ENCODE assay signal across 9 cellular contexts in genomic region chr1:161439280-161440232, GRCh38.
DNase-seq lines count a peak whose midpoint lies in the region; ATAC-seq and TF ChIP-seq lines count a peak whose summit lies in the region.
"Had no signal": no experiment of that assay in that cellular context is flagged by ENCODE, and none has a peak within 500 bp of the region (broad histone marks: within the 10 kb centered on the region; RNA-seq: fewer than 3 reads in every experiment).

No MANE protein-coding gene starts in this region.

- TF ChIP-seq RAD21 in HCT116 (IDR thresholded peaks at IDR 0.05; ENCODE audit: low read depth): no peak

- H3K4me1 ChIP-seq in HCT116 (ENCODE audit: control insufficient read depth in 1 of 2, insufficient read depth in 2 of 2, low read length in 2 of 2) (peaks cover 4 to 11% of the 10 kb centered on the region in 2 experiments; a peak in 3 of 4 replicates), sigmoid colon (peaks cover 0 to 10% (median 5%) of the 10 kb centered on the region in 4 donors)
- H3K4me1 ChIP-seq: ascending aorta had no signal

- H3K4me2 ChIP-seq in HCT116 (ENCODE audit: low read length): peak overlapping the region; percentile 92

- no peak for DNase-seq in HCT116 (ENCODE audit: low read depth, low spot score)
- DNase-seq in WTC11 (ENCODE audit: low spot score): peak; percentile 47
- DNase-seq in fibroblast of peridontal ligament (ENCODE audit: extremely low read depth): peak; percentile 33
- DNase-seq in sigmoid colon: peak; percentile 62
- no peak for DNase-seq in DMS79 (lab: John Stamatoyannopoulos, UW)
- DNase-seq in occipital lobe (lab: John Stamatoyannopoulos, UW): no peak
- no peak for DNase-seq in NCI-H524 treated with DMSO at 0.1 percent for 48 hours (lab: John Stamatoyannopoulos, UW)

- H3K4me1 Mint-ChIP-seq in WTC11: no peaks in the 10 kb centered on the region

- H3K9me3 ChIP-seq in HCT116 (ENCODE audit: control insufficient read depth in 1 of 2, insufficient read depth in 1 of 2, low read depth in 1 of 2, low read length in 2 of 2) (no peaks in the 10 kb centered on the region), sigmoid colon (no peaks in the 10 kb centered on the region)

- ATAC-seq in HCT116 (no peak; the same call in 1 of the 2 replicates), WTC11 (peak; percentile 5), GM19023 (IDR thresholded peaks at IDR 0.05; ENCODE audit: unreplicated experiment) (no peak)

- peak overlapping the region; percentile 81 for H3K4me3 Mint-ChIP-seq in WTC11

- RAD21 ChIA-PET in HCT116 (lab: Charles Lee; ENCODE audit: low non-redundant PET in 1 of 2, low total read pairs in 2 of 2, uncharacterized antibody in 2 of 2, unreplicated experiment in 2 of 2): no interaction called here

- no peaks in the 10 kb centered on the region for H3K27me3 ChIP-seq in HCT116 (ENCODE audit: insufficient read depth, low read length)
- H3K27me3 ChIP-seq in sigmoid colon: peaks cover 6 to 57% (median 40%) of the 10 kb centered on the region in 3 donors
- H3K27me3 ChIP-seq: ascending aorta had no signal

- H3K4me3 ChIP-seq in HCT116 (replicated peaks in 1 of 2; ENCODE audit: low read depth in 1 of 2, low read length in 2 of 2): peak overlapping the region; percentile 30 to 64; a peak in 3 of 4 replicates
- peak overlapping the region in 2 of 4 donors; percentile 55 to 57 for H3K4me3 ChIP-seq in sigmoid colon

- no peak for TF ChIP-seq EP300 in sigmoid colon (IDR thresholded peaks at IDR 0.05)

- no peaks in the 10 kb centered on the region for H3K9me2 ChIP-seq in HCT116 (ENCODE audit: insufficient read depth)

- no peak overlapping the region for H3K27ac Mint-ChIP-seq in WTC11

- H2AFZ ChIP-seq in HCT116 (ENCODE audit: low read depth, low read length, poor library complexity, severe bottlenecking): no peak overlapping the region

- H3K9me3 Mint-ChIP-seq in WTC11: no peaks in the 10 kb centered on the region

- H3K27ac ChIP-seq in HCT116 (ENCODE audit: low read depth, low read length): peak overlapping the region; percentile 88; the same call in 1 of the 2 replicates
- H3K27ac ChIP-seq in sigmoid colon: no peak overlapping the region

- no peaks in the 10 kb centered on the region for H3K36me3 Mint-ChIP-seq in WTC11

- POLR2A ChIA-PET in HCT116 (lab: Charles Lee): interaction anchor here (1.0 kb wide), 1 partner anchor 11 kb away, joined by 4 read pairs; no protein-coding TSS in a partner anchor
- POLR2A ChIA-PET in WTC11 (lab: Charles Lee): interaction anchor here (0.5 to 1.4 kb wide), 5 partner anchors 11 to 134 kb away, joined by 3 to 6 read pairs (median 3); no protein-coding TSS in a partner anchor

- peaks cover 65% of the 10 kb centered on the region for H3K27me3 Mint-ChIP-seq in WTC11 (ENCODE audit: low read depth)

- intact Hi-C loops in HCT116 (cut with micrococcal nuclease) (no loop called here), sigmoid colon (cut with DNase I) (no loop called here)

- no peaks in the 10 kb centered on the region for H4K20me1 ChIP-seq in HCT116 (ENCODE audit: insufficient read depth)

- WGBS in sigmoid colon, 2 donors: 20 to 36% methylated on average over 44 of the region's 44 CpGs

- no peak for TF ChIP-seq CTCF in HCT116 (IDR thresholded peaks at IDR 0.05 in 2 of 3, conservative IDR thresholded peaks at IDR 0.05 in 1 of 3; ENCODE audit: borderline replicate concordance in 1 of 3, insufficient read depth in 1 of 3, low read depth in 2 of 3, low read length in 2 of 3)
- TF ChIP-seq CTCF in WTC11 (IDR thresholded peaks at IDR 0.05): no peak
- TF ChIP-seq CTCF in sigmoid colon (IDR thresholded peaks at IDR 0.05): no peak

- no peaks in the 10 kb centered on the region for H3K79me2 ChIP-seq in HCT116 (ENCODE audit: insufficient read depth, low read length)

- no peak for TF ChIP-seq POLR2A in HCT116 (IDR thresholded peaks at IDR 0.05; ENCODE audit: borderline replicate concordance, extremely low read depth, insufficient read depth, insufficient read length)
- TF ChIP-seq POLR2A in sigmoid colon (IDR thresholded peaks at IDR 0.05): no peak

- peak overlapping the region; percentile 32 for H3K9ac ChIP-seq in HCT116 (ENCODE audit: low read length)

- H3K36me3 ChIP-seq in HCT116 (ENCODE audit: control insufficient read depth in 1 of 2, insufficient read depth in 2 of 2, low read length in 2 of 2) (no peaks in the 10 kb centered on the region), sigmoid colon (no peaks in the 10 kb centered on the region)
- H3K36me3 ChIP-seq: ascending aorta had no signal

- no TSS peak for BruUV-seq in HCT116 (replicated peaks; lab: Mats Ljungman, UMichigan)

- CTCF ChIA-PET in HCT116 (lab: Charles Lee) (interaction anchor here (0.6 to 1.6 kb wide), 6 partner anchors 11 to 241 kb away, joined by 3 to 20 read pairs (median 4); partner anchors contain the start of gene ADAMTS4), WTC11 (lab: Charles Lee) (interaction anchor here (0.6 to 2.3 kb wide), 17 partner anchors 9 to 274 kb away, joined by 3 to 47 read pairs (median 6); partner anchors contain the start of genes ADAMTS4, NDUFS2 and PPOX)

TF ChIP-seq in HCT116, 20 proteins besides CTCF, POLR2A, EP300 and RAD21 (continues in another document):
- no peak for TF ChIP-seq REST (IDR thresholded peaks at IDR 0.05; ENCODE audit: low read depth)

TF ChIP-seq in WTC11, 78 proteins besides CTCF, POLR2A, EP300 and RAD21 (continues in another document):
- TF ChIP-seq ZNF396 (CRISPR knock-in tag; IDR thresholded peaks at IDR 0.05; ENCODE audit: borderline replicate concordance): no peak
- TF ChIP-seq HMGXB4 (CRISPR knock-in tag; IDR thresholded peaks at IDR 0.05): no peak
- TF ChIP-seq, protein P1, sequence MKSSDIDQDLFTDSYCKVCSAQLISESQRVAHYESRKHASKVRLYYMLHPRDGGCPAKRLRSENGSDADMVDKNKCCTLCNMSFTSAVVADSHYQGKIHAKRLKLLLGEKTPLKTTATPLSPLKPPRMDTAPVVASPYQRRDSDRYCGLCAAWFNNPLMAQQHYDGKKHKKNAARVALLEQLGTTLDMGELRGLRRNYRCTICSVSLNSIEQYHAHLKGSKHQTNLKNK (CRISPR knock-in tag; IDR thresholded peaks at IDR 0.05): no peak
- no peak for TF ChIP-seq ZNF138 (CRISPR knock-in tag; conservative IDR thresholded peaks at IDR 0.05)
- no peak; the same call in 1 of the 2 replicates for TF ChIP-seq TEAD1 (CRISPR knock-in tag; IDR thresholded peaks at IDR 0.05)
- TF ChIP-seq CREM (CRISPR knock-in tag; IDR thresholded peaks at IDR 0.05): no peak
- no peak for TF ChIP-seq NR1H2 (CRISPR knock-in tag; IDR thresholded peaks at IDR 0.05)
- TF ChIP-seq ZNF219 (CRISPR knock-in tag; IDR thresholded peaks at IDR 0.05; ENCODE audit: borderline replicate concordance): no peak
- TF ChIP-seq NFE2L1 (CRISPR knock-in tag; IDR thresholded peaks at IDR 0.05): 0 out of 2 replicates have a peak, but pooled peaks have one; percentile 8
- no peak for TF ChIP-seq IRF2 (CRISPR knock-in tag; IDR thresholded peaks at IDR 0.05; ENCODE audit: borderline replicate concordance, low read depth)
- 0 out of 2 replicates have a peak, but pooled peaks have one; percentile 22 for TF ChIP-seq RELA (CRISPR knock-in tag; IDR thresholded peaks at IDR 0.05; ENCODE audit: borderline replicate concordance)
- TF ChIP-seq, protein P2, sequence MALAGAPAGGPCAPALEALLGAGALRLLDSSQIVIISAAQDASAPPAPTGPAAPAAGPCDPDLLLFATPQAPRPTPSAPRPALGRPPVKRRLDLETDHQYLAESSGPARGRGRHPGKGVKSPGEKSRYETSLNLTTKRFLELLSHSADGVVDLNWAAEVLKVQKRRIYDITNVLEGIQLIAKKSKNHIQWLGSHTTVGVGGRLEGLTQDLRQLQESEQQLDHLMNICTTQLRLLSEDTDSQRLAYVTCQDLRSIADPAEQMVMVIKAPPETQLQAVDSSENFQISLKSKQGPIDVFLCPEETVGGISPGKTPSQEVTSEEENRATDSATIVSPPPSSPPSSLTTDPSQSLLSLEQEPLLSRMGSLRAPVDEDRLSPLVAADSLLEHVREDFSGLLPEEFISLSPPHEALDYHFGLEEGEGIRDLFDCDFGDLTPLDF (CRISPR knock-in tag; IDR thresholded peaks at IDR 0.05): peak; percentile 49; the same call in 1 of the 2 replicates
- no peak for TF ChIP-seq SMAD4 (CRISPR knock-in tag; IDR thresholded peaks at IDR 0.05)
- no peak for TF ChIP-seq ZNF317 (CRISPR knock-in tag; IDR thresholded peaks at IDR 0.05; ENCODE audit: borderline replicate concordance, low read depth)
- TF ChIP-seq JAZF1 (CRISPR knock-in tag; IDR thresholded peaks at IDR 0.05): no peak
- TF ChIP-seq HMGA2 (CRISPR knock-in tag; IDR thresholded peaks at IDR 0.05): no peak
- TF ChIP-seq, protein P3, sequence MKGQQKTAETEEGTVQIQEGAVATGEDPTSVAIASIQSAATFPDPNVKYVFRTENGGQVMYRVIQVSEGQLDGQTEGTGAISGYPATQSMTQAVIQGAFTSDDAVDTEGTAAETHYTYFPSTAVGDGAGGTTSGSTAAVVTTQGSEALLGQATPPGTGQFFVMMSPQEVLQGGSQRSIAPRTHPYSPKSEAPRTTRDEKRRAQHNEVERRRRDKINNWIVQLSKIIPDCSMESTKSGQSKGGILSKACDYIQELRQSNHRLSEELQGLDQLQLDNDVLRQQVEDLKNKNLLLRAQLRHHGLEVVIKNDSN (CRISPR knock-in tag; IDR thresholded peaks at IDR 0.05): peak; percentile 45; the same call in 1 of the 2 replicates
- no peak for TF ChIP-seq SMAD3 (CRISPR knock-in tag; IDR thresholded peaks at IDR 0.05; ENCODE audit: borderline replicate concordance)
- TF ChIP-seq ATF3 (CRISPR knock-in tag; conservative IDR thresholded peaks at IDR 0.05): no peak
- 0 out of 2 replicates have a peak, but pooled peaks have one; percentile 16 for TF ChIP-seq TP53 (CRISPR knock-in tag; IDR thresholded peaks at IDR 0.05)
- TF ChIP-seq TCF7 (CRISPR knock-in tag; IDR thresholded peaks at IDR 0.05; ENCODE audit: low read depth): no peak

Comparison
In these comparisons a context has a peak if more than half of its experiments do, and no peak if none do; other contexts are left out.
1. DNase-seq: peak in WTC11 (single experiment), fibroblast of peridontal ligament (single experiment) and sigmoid colon (single experiment); none in HCT116 (single experiment), DMS79 (single experiment), occipital lobe (single experiment) and NCI-H524 treated with DMSO at 0.1 percent for 48 hours (single experiment).
2. Of the 4 proteins assayed by ChIP-seq in both WTC11 and HCT116: peak only in WTC11: MAX; only in HCT116: none; in both: none; in neither: 3.